7 cellular contexts compared by ENCODE assay signal in the genomic region with DNA sequence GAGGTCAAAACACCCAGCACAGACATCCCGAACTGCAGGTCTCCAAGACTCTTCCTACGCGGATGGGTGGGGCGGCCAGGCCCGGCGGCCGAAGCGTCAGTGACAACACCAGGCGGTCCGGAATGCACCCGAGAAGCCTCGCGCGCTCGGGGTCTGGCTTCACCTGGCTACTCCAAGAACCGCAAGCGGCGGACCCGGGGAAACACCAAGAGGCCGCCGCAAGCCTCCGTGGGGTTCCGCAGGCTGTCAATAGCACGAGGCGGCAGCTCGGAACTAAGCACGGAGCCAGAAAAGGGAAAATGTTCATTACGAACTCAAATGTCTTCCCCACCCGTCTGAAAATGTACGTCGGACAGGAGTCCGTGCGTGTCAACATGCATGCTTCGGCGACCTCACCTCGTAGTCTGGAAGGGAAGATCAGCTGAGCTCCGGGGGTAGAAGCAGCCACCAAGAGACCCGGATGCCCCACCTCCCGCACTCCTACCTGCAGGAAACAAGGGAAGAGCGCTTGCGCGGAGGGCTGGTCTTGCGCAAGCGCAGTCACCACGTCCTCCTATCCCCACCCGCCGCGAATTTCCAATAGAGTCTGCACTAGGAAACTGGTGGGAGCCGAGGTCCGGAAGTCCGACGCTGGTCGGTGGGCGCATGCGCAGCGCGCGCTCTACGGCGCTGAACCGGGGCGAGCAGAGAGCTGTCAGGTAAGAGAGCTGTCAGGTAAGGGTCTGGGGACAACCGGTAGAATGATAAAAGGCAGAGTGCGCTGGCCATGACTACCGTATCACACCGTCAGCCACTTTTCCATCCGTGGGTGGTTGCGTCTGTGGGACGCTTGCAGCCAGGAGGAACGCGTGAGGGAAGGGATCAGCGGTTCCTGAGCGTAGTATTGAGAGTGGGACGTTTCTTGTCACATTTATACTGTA. TPM values are rescaled to one million over a fixed set of nuclear protein-coding genes. Genes with fewer than 3 reads are reported as not detected.
DNase-seq lines count a peak whose midpoint lies in the region; ATAC-seq, FAIRE-seq and TF ChIP-seq lines count a peak whose summit lies in the region.

Gene GPATCH11, plus strand, starts transcription at position 646 of the 920 bp plus-strand sequence. CDS start 3,864 bp downstream, outside the sequence.
Gene HEATR5B, minus strand, starts transcription at position 500 of the 920 bp plus-strand sequence. CDS start 958 bp downstream, outside the sequence.

- no peaks in the 10 kb centered on the region for H3K27me3 ChIP-seq in astrocyte (ENCODE audit: insufficient read depth, low read length)

- H3K9me3 Mint-ChIP-seq in astrocyte (ENCODE audit: unreplicated experiment) = no peaks in the 10 kb centered on the region

- H3K27me3 Mint-ChIP-seq in astrocyte (ENCODE audit: low read depth, unreplicated experiment) = no peaks in the 10 kb centered on the region

- no peaks in the 10 kb centered on the region for H3K9me3 ChIP-seq in astrocyte (ENCODE audit: insufficient read depth, low read depth, low read length)

- no peak for FAIRE-seq in astrocyte (lab: Jason Lieb, UNC)

- peak within 1 kb of the TSS; percentile 99 for H3K4me3 ChIP-seq in astrocyte (ENCODE audit: insufficient read depth, low read depth, low read length)

- peak within 1 kb of the TSS; percentile 98 for H2AFZ ChIP-seq in astrocyte (ENCODE audit: low read depth, low read length)

- DNase-seq in NCI-H187 (lab: John Stamatoyannopoulos, UW) (peak; percentile 97 to 98), astrocyte (ENCODE audit: low read depth) (peak; percentile 86), hippocampal formation (lab: John Stamatoyannopoulos, UW) (peak; percentile 92 to 97), retina (peak; percentile 98)

- peaks cover 3% of the 10 kb centered on the region for H3K4me1 Mint-ChIP-seq in astrocyte (ENCODE audit: low read depth, unreplicated experiment)

- no peak within 1 kb of the TSS for H3K27ac Mint-ChIP-seq in astrocyte (ENCODE audit: unreplicated experiment)

- no peaks in the 10 kb centered on the region for H3K36me3 ChIP-seq in astrocyte (ENCODE audit: insufficient read depth, low read length)

- intact Hi-C loops in T-helper 2 cell treated with Interferon-gamma antibody and Interleukin-4, amounts not matched to agents 100 ng/mL and 5 ng/mL, for 36 hours (cut with micrococcal nuclease) = loop anchor here (1.0 to 10.0 kb wide), 6 partner anchors 73 to 988 kb away; partner anchors contain the start of genes CEBPZ, FEZ2, NDUFAF7 and PRKD3

- H4K20me1 ChIP-seq in astrocyte (ENCODE audit: insufficient read depth, low read length) = no peaks in the 10 kb centered on the region

- peaks cover 6% of the 10 kb centered on the region for H3K36me3 Mint-ChIP-seq in astrocyte (ENCODE audit: low read depth, unreplicated experiment)

- H3K9ac ChIP-seq in astrocyte (ENCODE audit: low read length) = peak within 1 kb of the TSS; percentile 88

- no peak within 1 kb of the TSS for H3K4me3 Mint-ChIP-seq in astrocyte (ENCODE audit: unreplicated experiment)

- H3K79me2 ChIP-seq in astrocyte (ENCODE audit: insufficient read depth, low read length) = peaks cover 57% of the 10 kb centered on the region

- H3K4me2 ChIP-seq in astrocyte (ENCODE audit: low read length) = peak within 1 kb of the TSS; percentile 90

- ATAC-seq in GM18502 (IDR thresholded peaks at IDR 0.05; ENCODE audit: poor library complexity, unreplicated experiment) = peak; percentile 84
- peak; percentile 82 for ATAC-seq in HG02943 (IDR thresholded peaks at IDR 0.05; ENCODE audit: low read depth, unreplicated experiment)

- H3K4me1 ChIP-seq in astrocyte (ENCODE audit: insufficient read depth, low read length) = peaks cover 19% of the 10 kb centered on the region

- TF ChIP-seq CTCF in astrocyte (IDR thresholded peaks at IDR 0.05; ENCODE audit: insufficient read depth, low read depth, low read length) = no peak

- peak within 1 kb of the TSS; percentile 71 for H3K27ac ChIP-seq in astrocyte (ENCODE audit: low read depth, low read length)

RNA-seq across cellular contexts. Expression of gene GPATCH11, which starts in this region (rescaled TPM):
- total RNA-seq in T-helper 2 cell treated with Interferon-gamma antibody and Interleukin-4, amounts not matched to agents 100 ng/mL and 5 ng/mL, for 36 hours = 13.0 and 15.7 TPM in 2 replicates
- 5.5 and 5.7 TPM in 2 replicates for total RNA-seq in astrocyte

RNA-seq across cellular contexts. Expression of gene HEATR5B, which starts in this region (rescaled TPM):
- 22.1 and 23.4 TPM in 2 replicates for total RNA-seq in T-helper 2 cell treated with Interferon-gamma antibody and Interleukin-4, amounts not matched to agents 100 ng/mL and 5 ng/mL, for 36 hours
- total RNA-seq in astrocyte = 15.6 and 15.7 TPM in 2 replicates

Comparison
In these comparisons a context has a peak if more than half of its experiments do, and no peak if none do; other contexts are left out.
1. Peak in every context shown above with its lines: DNase-seq, ATAC-seq, H3K4me3 ChIP-seq and H3K27ac ChIP-seq.